Comparison of ENCODE assay signal across 9 cellular contexts in the genomic region with DNA sequence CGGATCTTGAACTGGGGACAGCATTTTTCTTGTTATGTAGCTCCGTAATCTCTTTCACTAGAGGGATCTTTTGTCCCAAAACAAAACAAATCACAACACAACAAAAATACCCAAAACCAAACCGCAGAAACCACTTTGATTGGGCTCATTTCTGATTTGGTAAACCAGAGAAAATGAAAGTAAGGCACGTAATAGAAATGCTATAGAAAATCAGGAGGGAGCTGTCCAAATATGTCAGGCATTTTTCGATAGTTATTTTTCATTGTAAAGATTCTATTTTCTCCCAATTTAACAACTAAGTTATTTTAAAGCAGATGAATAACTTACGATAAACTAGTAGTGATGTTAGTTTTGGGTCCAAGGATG. TPM values are rescaled to one million over a fixed set of nuclear protein-coding genes. Genes with fewer than 3 reads are reported as not detected.
DNase-seq lines count a peak whose midpoint lies in the region; ATAC-seq and TF ChIP-seq lines count a peak whose summit lies in the region.
"Had no signal": no experiment of that assay in that cellular context is flagged by ENCODE, and none has a peak within 500 bp of the region (broad histone marks: within the 10 kb centered on the region; RNA-seq: fewer than 3 reads in every experiment).

No MANE protein-coding gene starts in this region.

- peaks cover 10% of the 10 kb centered on the region for H3K27me3 ChIP-seq in mammary epithelial cell (ENCODE audit: insufficient read depth, low read length)

- H3K9ac ChIP-seq in mammary epithelial cell (ENCODE audit: insufficient read depth, low read length), result no peak overlapping the region

- H3K27ac ChIP-seq in mammary epithelial cell (ENCODE audit: insufficient read depth, low read depth, low read length), result no peak overlapping the region

- no peaks in the 10 kb centered on the region for H3K36me3 ChIP-seq in mammary epithelial cell (ENCODE audit: insufficient read depth, low read length)

- peaks cover 15% of the 10 kb centered on the region for H3K4me1 Mint-ChIP-seq in stimulated activated naive CD8-positive, alpha-beta T cell treated with anti-CD3 and anti-CD28 coated beads, Interleukin-15, Interleukin-2, amounts not matched to agents 100 ng/mL and 50 ng/mL, for 24 hours (ENCODE audit: low read depth)
- H3K4me1 Mint-ChIP-seq in mesothelial cell of epicardium, result peaks cover 14% of the 10 kb centered on the region

- dilution Hi-C loops in mammary epithelial cell (cut with HindIII; ENCODE audit: low sequenced_read_pairs), result no loop called here

- H4K20me1 ChIP-seq in mammary epithelial cell (ENCODE audit: insufficient read depth, low read length), result no peaks in the 10 kb centered on the region

- WGBS in mammary epithelial cell (ENCODE audit: low coverage, missing lambda C conversion rate), result 2% methylated on average over 5 of the region's 6 CpGs

- H3K4me1 ChIP-seq in mammary epithelial cell (ENCODE audit: insufficient read depth, low read length), result peaks cover 15% of the 10 kb centered on the region

- peak overlapping the region; percentile 54 for H3K4me3 Mint-ChIP-seq in stimulated activated naive CD8-positive, alpha-beta T cell treated with anti-CD3 and anti-CD28 coated beads, Interleukin-15, Interleukin-2, amounts not matched to agents 100 ng/mL and 50 ng/mL, for 24 hours
- H3K4me3 Mint-ChIP-seq in mesothelial cell of epicardium, result peak overlapping the region; percentile 63

- no peak for ATAC-seq in stimulated activated naive CD8-positive, alpha-beta T cell treated with anti-CD3 and anti-CD28 coated beads, Interleukin-15, Interleukin-2, amounts not matched to agents 100 U/mL and 50 U/mL, for 24 hours

- H3K4me2 ChIP-seq in mammary epithelial cell (ENCODE audit: insufficient read depth, low read depth, low read length), result peak overlapping the region; percentile 100

- H2AFZ ChIP-seq in mammary epithelial cell (ENCODE audit: low read depth, low read length), result peak overlapping the region; percentile 34

- H3K9me3 Mint-ChIP-seq in stimulated activated naive CD8-positive, alpha-beta T cell treated with anti-CD3 and anti-CD28 coated beads, Interleukin-15, Interleukin-2, amounts not matched to agents 100 ng/mL and 50 ng/mL, for 24 hours, result peaks cover 3% of the 10 kb centered on the region
- H3K9me3 Mint-ChIP-seq in mesothelial cell of epicardium, result no peaks in the 10 kb centered on the region

- no TSS peak for BruUV-seq in mammary epithelial cell (replicated peaks; lab: Mats Ljungman, UMichigan)

- H3K4me3 ChIP-seq in mammary epithelial cell (replicated peaks in 1 of 3; ENCODE audit: insufficient read depth in 1 of 3, low read depth in 2 of 3, low read length in 3 of 3), result peak overlapping the region; percentile 33 to 62 (median 57)

- H3K27me3 Mint-ChIP-seq in stimulated activated naive CD8-positive, alpha-beta T cell treated with anti-CD3 and anti-CD28 coated beads, Interleukin-15, Interleukin-2, amounts not matched to agents 100 ng/mL and 50 ng/mL, for 24 hours, result peaks cover 61% of the 10 kb centered on the region
- peaks cover 70% of the 10 kb centered on the region for H3K27me3 Mint-ChIP-seq in mesothelial cell of epicardium (ENCODE audit: low read depth)

- no peaks in the 10 kb centered on the region for H3K9me3 ChIP-seq in mammary epithelial cell (replicated peaks; ENCODE audit: insufficient read depth, low read length)

- TF ChIP-seq CTCF in mammary epithelial cell (conservative IDR thresholded peaks at IDR 0.05 in 1 of 2, IDR thresholded peaks at IDR 0.05 in 1 of 2; ENCODE audit: extremely low read depth in 1 of 2, insufficient read depth in 1 of 2, low read depth in 1 of 2, low read length in 2 of 2) (no peak), mesothelial cell of epicardium (IDR thresholded peaks at IDR 0.05; ENCODE audit: unreplicated experiment) (no peak)

- H3K79me2 ChIP-seq in mammary epithelial cell (ENCODE audit: insufficient read depth, low read length), result no peaks in the 10 kb centered on the region

- H3K27ac Mint-ChIP-seq in stimulated activated naive CD8-positive, alpha-beta T cell treated with anti-CD3 and anti-CD28 coated beads, Interleukin-15, Interleukin-2, amounts not matched to agents 100 ng/mL and 50 ng/mL, for 24 hours, result no peak overlapping the region
- H3K27ac Mint-ChIP-seq in mesothelial cell of epicardium, result no peak overlapping the region

- H3K36me3 Mint-ChIP-seq in stimulated activated naive CD8-positive, alpha-beta T cell treated with anti-CD3 and anti-CD28 coated beads, Interleukin-15, Interleukin-2, amounts not matched to agents 100 ng/mL and 50 ng/mL, for 24 hours (ENCODE audit: low read depth), result no peaks in the 10 kb centered on the region
- H3K36me3 Mint-ChIP-seq in mesothelial cell of epicardium, result no peaks in the 10 kb centered on the region

- in situ Hi-C loops in mammary epithelial cell (cut with MboI; ENCODE audit: low sequenced_read_pairs in 2 of 2), result no loop called here

- DNase-seq in stimulated activated naive CD8-positive, alpha-beta T cell treated with anti-CD3 and anti-CD28 coated beads, Interleukin-15, Interleukin-2, amounts not matched to agents 100 U/mL and 50 U/mL, for 24 hours, result no peak
- DNase-seq in mammary epithelial cell (peak; percentile 29), mesothelial cell of epicardium (ENCODE audit: low spot score in 2 of 2, unreplicated experiment in 2 of 2) (no peak), AG20443 (ENCODE audit: low spot score) (no peak), GDM1 (lab: John Stamatoyannopoulos, UW) (no peak), iPS-NIHi7 (ENCODE audit: extremely low spot score) (no peak)
- no peak for DNase-seq in stimulated activated CD4-positive, alpha-beta T cell treated with anti-CD3 and anti-CD28 coated beads, Interleukin-4, amount 100 ng/mL, for 1 hour
- DNase-seq: T-helper 9 cell had no signal

- CTCF ChIA-PET in mammary epithelial cell (lab: Charles Lee; ENCODE audit: low non-redundant PET), result no interaction called here

- intact Hi-C loops in mammary epithelial cell (cut with micrococcal nuclease), result loop anchor here (10.0 kb wide), 1 partner anchor 160 kb away; no protein-coding TSS in a partner anchor

RNA-seq across cellular contexts. Expression of a gene that starts 2.0 kb away (rescaled TPM):
- total RNA-seq in mammary epithelial cell, result not detected
- 0.01 TPM for polyA plus RNA-seq in mammary epithelial cell
- polyA minus RNA-seq in mammary epithelial cell, result not detected
- 0.56 to 0.64 TPM (median 0.63 TPM) in 3 replicates for total RNA-seq in mesothelial cell of epicardium
